Comparison of ENCODE assay signal across 8 cellular contexts in the genomic region with DNA sequence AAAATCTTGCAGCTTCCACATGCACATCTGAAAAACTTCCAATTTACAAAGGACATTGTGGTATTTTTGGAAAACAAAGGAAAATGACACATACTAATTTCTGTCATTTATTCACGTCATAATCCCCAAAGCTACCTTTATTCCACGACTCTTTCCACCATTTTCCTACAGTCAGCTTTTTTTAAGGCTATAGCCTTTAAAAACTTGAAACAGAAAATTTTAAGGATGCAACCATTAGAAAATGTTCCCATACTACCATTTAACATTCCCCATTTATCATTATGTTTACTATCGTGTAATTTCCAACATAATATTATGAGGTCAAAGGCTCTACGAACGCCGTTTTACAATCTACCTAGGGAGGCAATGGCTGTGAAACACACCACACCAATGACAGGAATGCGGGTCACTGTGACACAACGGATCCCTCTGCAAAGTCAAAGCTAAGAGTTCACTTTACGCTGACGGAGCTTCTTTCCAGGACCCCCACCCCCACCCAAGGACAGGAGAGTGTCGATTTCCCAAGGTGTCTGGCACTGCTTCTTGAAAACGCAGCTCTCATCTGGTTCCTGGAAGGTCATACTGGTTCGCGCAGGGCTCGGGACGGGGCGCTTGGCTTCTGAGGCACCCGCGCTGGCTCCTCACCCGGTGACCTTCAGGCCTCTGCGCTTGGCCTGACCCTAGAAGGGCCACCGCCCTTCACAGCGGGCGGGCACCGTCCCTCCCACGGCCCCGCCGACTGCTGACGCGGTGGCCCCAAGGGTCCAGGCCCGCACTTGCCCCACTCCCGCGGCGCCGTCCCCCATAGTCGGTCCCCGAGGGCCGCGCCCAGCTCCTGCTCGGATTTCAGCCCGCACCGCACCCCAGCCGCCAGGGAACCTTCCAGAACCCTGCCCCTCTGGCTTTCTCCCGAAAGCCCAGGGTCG. TPM values are rescaled to one million over a fixed set of nuclear protein-coding genes. Genes with fewer than 3 reads are reported as not detected.
DNase-seq lines count a peak whose midpoint lies in the region; ATAC-seq and TF ChIP-seq lines count a peak whose summit lies in the region.

No MANE protein-coding gene starts in this region.

- H3K27me3 ChIP-seq in H9 (ENCODE audit: insufficient read depth, low read length), result no peaks in the 10 kb centered on the region

- H3K4me3 ChIP-seq in GM12865 (ENCODE audit: low read depth, low read length), result peak overlapping the region; percentile 67

- H3K4ac ChIP-seq in H9 (ENCODE audit: low read depth, low read length), result no peak overlapping the region

- H3K23ac ChIP-seq in H9 (ENCODE audit: insufficient read length, low read depth, low read length), result no peak overlapping the region

- in situ Hi-C loops in GM13976 (cut with MboI; ENCODE audit: low sequenced_read_pairs, unreplicated experiment), result no loop called here

- H3K36me3 Mint-ChIP-seq in H9 (ENCODE audit: insufficient read depth in 1 of 3, low read depth in 3 of 3), result no peaks in the 10 kb centered on the region
- no peaks in the 10 kb centered on the region for H3K36me3 Mint-ChIP-seq in central memory CD8-positive, alpha-beta T cell (ENCODE audit: insufficient read depth)

- peak; percentile 44 for ATAC-seq in central memory CD8-positive, alpha-beta T cell (replicated peaks; ENCODE audit: extremely low read depth, poor library complexity, severe bottlenecking)
- peak; percentile 73 for ATAC-seq in stimulated activated naive CD8-positive, alpha-beta T cell treated with anti-CD3 and anti-CD28 coated beads, Interleukin-15, amount 100 ng/mL, for 72 hours

- H2BK12ac ChIP-seq in H9 (ENCODE audit: insufficient read length, low read depth, low read length), result peak overlapping the region; percentile 5

- H2BK120ac ChIP-seq in H9 (ENCODE audit: low read depth, low read length, poor library complexity, severe bottlenecking), result no peak overlapping the region

- H4K91ac ChIP-seq in H9 (ENCODE audit: insufficient read length, low read depth, low read length), result no peak overlapping the region

- TF ChIP-seq CTCF in GM12865 (IDR thresholded peaks at IDR 0.05; ENCODE audit: insufficient read depth, low read depth, low read length, missing control alignments), result no peak
- no peak for TF ChIP-seq CTCF in H9 (conservative IDR thresholded peaks at IDR 0.05)
- TF ChIP-seq CTCF in GM13976 (IDR thresholded peaks at IDR 0.05; ENCODE audit: borderline replicate concordance, control extremely low read depth, extremely low read depth, insufficient read depth, missing control alignments), result no peak

- H2AK5ac ChIP-seq in H9 (ENCODE audit: insufficient read length, low read length), result no peak overlapping the region

- DNase-seq in GM12865 (ENCODE audit: low read depth) (no peak), H9 (peak; percentile 61), NCI-H2227 (lab: John Stamatoyannopoulos, UW; ENCODE audit: unreplicated experiment) (peak; percentile 74), kidney tubule cell (ENCODE audit: low spot score) (peak; percentile 27), UCSD-AML1 (lab: John Stamatoyannopoulos, UW; ENCODE audit: unreplicated experiment) (no peak), GM13976 (ENCODE audit: low spot score) (no peak)
- DNase-seq in central memory CD8-positive, alpha-beta T cell (ENCODE audit: low spot score in 2 of 2), result no peak
- no peak for DNase-seq in stimulated activated naive CD8-positive, alpha-beta T cell treated with anti-CD3 and anti-CD28 coated beads, Interleukin-15, amount 100 ng/mL, for 72 hours

- no CpG with 5 or more reads among the region's 45 CpGs for WGBS in H9 (ENCODE audit: extremely low coverage, insufficient read length, low lambda C conversion rate)

- peak overlapping the region in 2 of 3 experiments; percentile 10 to 21; a peak in 1 of 7 replicates for H3K27ac Mint-ChIP-seq in H9
- no peak overlapping the region for H3K27ac Mint-ChIP-seq in central memory CD8-positive, alpha-beta T cell (ENCODE audit: low read depth)
- peak overlapping the region; percentile 85 to 97 for H3K27ac Mint-ChIP-seq in stimulated activated naive CD8-positive, alpha-beta T cell treated with anti-CD3 and anti-CD28 coated beads, Interleukin-15, amount 100 ng/mL, for 72 hours

- peak overlapping the region; percentile 9 for H3K9ac ChIP-seq in H9 (ENCODE audit: extremely low read depth, insufficient read length, low read length)

- no peaks in the 10 kb centered on the region for H4K20me1 ChIP-seq in H9 (ENCODE audit: control insufficient read depth, insufficient read depth, insufficient read length)

- H3K4me1 ChIP-seq in H9 (ENCODE audit: insufficient read depth, low read length), result no peaks in the 10 kb centered on the region

- H2BK15ac ChIP-seq in H9 (ENCODE audit: low read depth, low read length), result no peak overlapping the region

- H3K9me3 ChIP-seq in H9 (ENCODE audit: control insufficient read depth, low read depth, low read length), result no peaks in the 10 kb centered on the region

- H3K9me3 Mint-ChIP-seq in H9, result peaks cover 0 to 4% of the 10 kb centered on the region in 2 experiments; a peak in 2 of 5 replicates
- peaks cover 4% of the 10 kb centered on the region for H3K9me3 Mint-ChIP-seq in central memory CD8-positive, alpha-beta T cell
- peaks cover 5 to 7% of the 10 kb centered on the region in 2 donors for H3K9me3 Mint-ChIP-seq in stimulated activated naive CD8-positive, alpha-beta T cell treated with anti-CD3 and anti-CD28 coated beads, Interleukin-15, amount 100 ng/mL, for 72 hours

- no peaks in the 10 kb centered on the region for H3K79me2 ChIP-seq in H9 (ENCODE audit: insufficient read depth, low read length)

- no peak overlapping the region for H3K56ac ChIP-seq in H9 (ENCODE audit: insufficient read length, low read depth, low read length)

- H2BK20ac ChIP-seq in H9 (ENCODE audit: low read depth, low read length, poor library complexity, severe bottlenecking), result no peak overlapping the region

- peaks cover 8 to 10% of the 10 kb centered on the region in 2 experiments for H3K4me1 Mint-ChIP-seq in H9
- peaks cover 5% of the 10 kb centered on the region for H3K4me1 Mint-ChIP-seq in central memory CD8-positive, alpha-beta T cell
- H3K4me1 Mint-ChIP-seq in stimulated activated naive CD8-positive, alpha-beta T cell treated with anti-CD3 and anti-CD28 coated beads, Interleukin-15, amount 100 ng/mL, for 72 hours, result peaks cover 23% of the 10 kb centered on the region

- no peak overlapping the region for H4K8ac ChIP-seq in H9 (replicated peaks; ENCODE audit: insufficient read length, low read depth, low read length)

- no peaks in the 10 kb centered on the region for H3K79me1 ChIP-seq in H9 (ENCODE audit: insufficient read depth, low read depth, low read length, poor library complexity, severe bottlenecking)

- no peak overlapping the region for H2AFZ ChIP-seq in H9 (ENCODE audit: low read length)

- H3K27ac ChIP-seq in H9 (ENCODE audit: insufficient read length, low read depth, low read length), result no peak overlapping the region

- H3K14ac ChIP-seq in H9 (ENCODE audit: insufficient read depth, low read length), result peak overlapping the region; percentile 69

- H2BK5ac ChIP-seq in H9 (ENCODE audit: insufficient read length, low read length), result no peak overlapping the region

- peaks cover 47% of the 10 kb centered on the region for H3K27me3 Mint-ChIP-seq in H9 (ENCODE audit: low read depth)
- peaks cover 8% of the 10 kb centered on the region for H3K27me3 Mint-ChIP-seq in central memory CD8-positive, alpha-beta T cell
- peaks cover 11% of the 10 kb centered on the region for H3K27me3 Mint-ChIP-seq in stimulated activated naive CD8-positive, alpha-beta T cell treated with anti-CD3 and anti-CD28 coated beads, Interleukin-15, amount 100 ng/mL, for 72 hours

- peak overlapping the region; percentile 64 to 80 for H3K4me3 Mint-ChIP-seq in H9
- peak overlapping the region; percentile 75 for H3K4me3 Mint-ChIP-seq in central memory CD8-positive, alpha-beta T cell
- H3K4me3 Mint-ChIP-seq in stimulated activated naive CD8-positive, alpha-beta T cell treated with anti-CD3 and anti-CD28 coated beads, Interleukin-15, amount 100 ng/mL, for 72 hours, result peak overlapping the region; percentile 81 to 86

- H3K4me2 ChIP-seq in H9 (ENCODE audit: insufficient read depth, insufficient read length, low read length), result peak overlapping the region; percentile 39

- peak overlapping the region; percentile 70 for H3K18ac ChIP-seq in H9 (ENCODE audit: insufficient read length, low read depth, low read length)

- no peak overlapping the region for H4K5ac ChIP-seq in H9 (ENCODE audit: insufficient read length, low read depth, low read length)

- H3T11ph ChIP-seq in H9 (ENCODE audit: low read length), result no peak overlapping the region

- H3K23me2 ChIP-seq in H9 (ENCODE audit: insufficient read length, low read depth, low read length, poor library complexity, severe bottlenecking), result peaks cover 5% of the 10 kb centered on the region

RNA-seq across cellular contexts. Expression of gene ATF3, which starts 50.6 kb away (rescaled TPM):
- total RNA-seq in H9 (2021), result 11.3 and 14.7 TPM in 2 replicates

Comparison
In these comparisons a context has a peak if more than half of its experiments do, and no peak if none do; other contexts are left out.
1. DNase-seq: peak in H9 (single experiment), NCI-H2227 (single experiment) and kidney tubule cell (single experiment); none in GM12865 (single experiment), central memory CD8-positive, alpha-beta T cell (0 of 2), stimulated activated naive CD8-positive, alpha-beta T cell treated with anti-CD3 and anti-CD28 coated beads, Interleukin-15, amount 100 ng/mL, for 72 hours (0 of 2), UCSD-AML1 (single experiment) and GM13976 (single experiment).
2. Peak in every context shown above with its lines, with median percentiles within 50 percentile points of each other: H3K4me3 Mint-ChIP-seq.